Comparison of ENCODE assay signal across 24 cellular contexts in genomic region chrX:38008658-38009057, GRCh38. TPM values are rescaled to one million over a fixed set of nuclear protein-coding genes. Genes with fewer than 3 reads are reported as not detected.
"Had no signal": no experiment of that assay in that cellular context is flagged by ENCODE, and none has a peak within 500 bp of the region (broad histone marks: within the 10 kb centered on the region; RNA-seq: fewer than 3 reads in every experiment).

No MANE protein-coding gene starts in this region.

- H3K27ac ChIP-seq: esophagus squamous epithelium, heart right ventricle, ovary, right lobe of liver, testis, transverse colon, uterus, WERI-Rb-1 had no signal

- H3K4me1 ChIP-seq: esophagus squamous epithelium, heart right ventricle, right lobe of liver, testis, transverse colon, uterus had no signal

- ATAC-seq: activated CD4-positive, CD25-positive, alpha-beta regulatory T cell treated with anti-CD3 and anti-CD28 coated beads, Interleukin-2, amount 50 U/mL, for 24 hours; activated naive CD8-positive, alpha-beta T cell treated with anti-CD3 and anti-CD28 coated beads, Interleukin-2, amount 50 U/mL, for 24 hours; activated T-cell treated with anti-CD3 and anti-CD28 coated beads, Interleukin-2, amount 50 U/mL, for 4 hours; heart right ventricle; naive thymus-derived CD4-positive, alpha-beta T cell; right lobe of liver; stimulated activated naive CD8-positive, alpha-beta T cell treated with anti-CD3 and anti-CD28 coated beads, Interleukin-15, Interleukin-2, amounts not matched to agents 100 U/mL and 50 U/mL, for 24 hours had no signal

- H3K4me3 ChIP-seq: esophagus squamous epithelium, heart right ventricle, ovary, right lobe of liver, testis, transverse colon, uterus had no signal

- DNase-seq: activated CD4-positive, alpha-beta memory T cell treated with anti-CD3 and anti-CD28 coated beads for 36 hours; activated CD4-positive, alpha-beta T cell treated with anti-CD3 and anti-CD28 coated beads, Interleukin-2, amount 10 ng/mL, durations not matched to agents 24 days and 14 days; activated CD8-positive, alpha-beta memory T cell treated with anti-CD3 and anti-CD28 coated beads, Interleukin-2, amount 50 U/mL, for 48 hours; activated naive CD8-positive, alpha-beta T cell treated with anti-CD3 and anti-CD28 coated beads, Interleukin-2, amount 50 U/mL, for 24 hours; activated T-cell treated with anti-CD3 and anti-CD28 coated beads, Interleukin-2, amount 50 U/mL, for 4 hours; dermis blood vessel endothelial cell; effector CD4-positive, alpha-beta T cell; esophagus squamous epithelium; foreskin melanocyte; heart right ventricle; naive thymus-derived CD4-positive, alpha-beta T cell; ovary; right lobe of liver; stimulated activated CD4-positive, alpha-beta T cell treated with anti-CD3 and anti-CD28 coated beads, Interleukin-12 subunit alpha, Interleukin-12 subunit beta, amount 100 ng/mL, for 4 hours; stimulated activated CD4-positive, alpha-beta T cell treated with anti-CD3 and anti-CD28 coated beads, Interleukin-4, amount 100 ng/mL, for 1 hour; stimulated activated naive CD8-positive, alpha-beta T cell treated with anti-CD3 and anti-CD28 coated beads, Interleukin-15, Interleukin-2, amounts not matched to agents 100 U/mL and 50 U/mL, for 24 hours; testis; transverse colon; uterus; WERI-Rb-1 had no signal

- H3K9me3 ChIP-seq: esophagus squamous epithelium, ovary, right lobe of liver, testis, transverse colon, uterus had no signal

- H3K36me3 ChIP-seq: esophagus squamous epithelium, heart right ventricle, ovary, right lobe of liver, transverse colon, uterus, WERI-Rb-1 had no signal

- FAIRE-seq: bronchial epithelial cell, colon, TTC549 had no signal

- H3K27me3 ChIP-seq: esophagus squamous epithelium, ovary, right lobe of liver, testis, transverse colon, uterus had no signal

RNA-seq across cellular contexts. Expression of gene SYTL5, which starts 2.3 kb away (rescaled TPM):
- polyA plus RNA-seq: naive thymus-derived CD4-positive, alpha-beta T cell had no signal
